8 cellular contexts compared by ENCODE assay signal in genomic region chr21:36125513-36126121, GRCh38. TPM values are rescaled to one million over a fixed set of nuclear protein-coding genes. Genes with fewer than 3 reads are reported as not detected.
DNase-seq lines count a peak whose midpoint lies in the region; ATAC-seq and TF ChIP-seq lines count a peak whose summit lies in the region.

No MANE protein-coding gene starts in this region.

- H3K4me3 ChIP-seq in sigmoid colon: no peak overlapping the region

- H3K27me3 ChIP-seq in sigmoid colon: no peaks in the 10 kb centered on the region

- no peaks in the 10 kb centered on the region for H3K36me3 ChIP-seq in sigmoid colon

- in situ Hi-C loops in KBM-7 (cut with MboI; ENCODE audit: low pct_unique_long_range_greater_than_20kb, low sequenced_read_pairs): no loop called here

- peaks cover 31% of the 10 kb centered on the region for H3K27me3 Mint-ChIP-seq in activated naive CD4-positive, alpha-beta T cell treated with anti-CD3 and anti-CD28 coated beads, Interleukin-2, amount 10 ng/mL, durations not matched to agents 7 days and 5 days

- H3K9me3 ChIP-seq in sigmoid colon: no peaks in the 10 kb centered on the region

- TF ChIP-seq POLR2A in sigmoid colon (IDR thresholded peaks at IDR 0.05): no peak

- ATAC-seq in left cardiac atrium (no peak), HG03045 (IDR thresholded peaks at IDR 0.05; ENCODE audit: unreplicated experiment) (no peak)

- no peak overlapping the region for H3K4me3 Mint-ChIP-seq in activated naive CD4-positive, alpha-beta T cell treated with anti-CD3 and anti-CD28 coated beads, Interleukin-2, amount 10 ng/mL, durations not matched to agents 7 days and 5 days

- H3K27ac Mint-ChIP-seq in activated naive CD4-positive, alpha-beta T cell treated with anti-CD3 and anti-CD28 coated beads, Interleukin-2, amount 10 ng/mL, durations not matched to agents 7 days and 5 days: peak overlapping the region; percentile 8

- peak; percentile 25 to 85 (median 82) for TF ChIP-seq CTCF in sigmoid colon (IDR thresholded peaks at IDR 0.05)

- DNase-seq in DMS79 (lab: John Stamatoyannopoulos, UW): peak; percentile 29
- DNase-seq in KBM-7: peak; percentile 67
- peak; percentile 78 for DNase-seq in RPMI8226
- DNase-seq in activated naive CD4-positive, alpha-beta T cell treated with anti-CD3 and anti-CD28 coated beads, Interleukin-2, amount 10 ng/mL, durations not matched to agents 7 days and 5 days: peak; percentile 72
- peak; percentile 50 for DNase-seq in left cardiac atrium
- no peak for DNase-seq in sigmoid colon
- no peak for DNase-seq in posterior vena cava (ENCODE audit: low spot score)

- WGBS in sigmoid colon, 2 donors: 19 to 34% methylated on average over 8 of the region's 8 CpGs

- intact Hi-C loops in left cardiac atrium (cut with DNase I) (no loop called here), sigmoid colon (cut with DNase I) (no loop called here), posterior vena cava (cut with DNase I) (no loop called here)

- no peak for TF ChIP-seq EP300 in sigmoid colon (IDR thresholded peaks at IDR 0.05)

- H3K9me3 Mint-ChIP-seq in activated naive CD4-positive, alpha-beta T cell treated with anti-CD3 and anti-CD28 coated beads, Interleukin-2, amount 10 ng/mL, durations not matched to agents 7 days and 5 days: no peaks in the 10 kb centered on the region

- peaks cover 26% of the 10 kb centered on the region for H3K4me1 Mint-ChIP-seq in activated naive CD4-positive, alpha-beta T cell treated with anti-CD3 and anti-CD28 coated beads, Interleukin-2, amount 10 ng/mL, durations not matched to agents 7 days and 5 days

- CTCF ChIA-PET in activated naive CD4-positive, alpha-beta T cell treated with anti-CD3 and anti-CD28 coated beads, Interleukin-2, amount 10 ng/mL, durations not matched to agents 7 days and 5 days (lab: Charles Lee): interaction anchor here (0.7 to 2.1 kb wide), 7 partner anchors 9 to 94 kb away, joined by 3 to 6 read pairs (median 4); no protein-coding TSS in a partner anchor

- H3K4me1 ChIP-seq in sigmoid colon: peaks cover 0 to 6% (median 5%) of the 10 kb centered on the region in 4 donors

- peaks cover 6% of the 10 kb centered on the region for H3K36me3 Mint-ChIP-seq in activated naive CD4-positive, alpha-beta T cell treated with anti-CD3 and anti-CD28 coated beads, Interleukin-2, amount 10 ng/mL, durations not matched to agents 7 days and 5 days

- peak overlapping the region in 2 of 4 donors; percentile 10 to 14 for H3K27ac ChIP-seq in sigmoid colon

RNA-seq across cellular contexts. Expression of gene CBR3, which starts 9.3 kb away (rescaled TPM):
- total RNA-seq in left cardiac atrium: 1 to 10 TPM; 4.9 to 7.5 TPM
- 10 to 100 TPM in 3 of 4 donors, 1 to 10 TPM in 1; 3.5 to 17.8 (median 15.5) TPM for total RNA-seq in sigmoid colon
- polyA plus RNA-seq in sigmoid colon: 10 to 100 TPM in 1 of 3 donors, 1 to 10 TPM in 2; 2.3 to 10.2 (median 8.9) TPM
- total RNA-seq in posterior vena cava: 10 to 100 TPM; 12.2 to 12.5 TPM

RNA-seq across cellular contexts. Expression of gene DOP1B, which starts 31.0 kb away (rescaled TPM):
- total RNA-seq in left cardiac atrium (1 to 10 TPM; 6.5 to 7.0 TPM), sigmoid colon (10 to 100 TPM in 2 of 4 donors, 1 to 10 TPM in 2; 7.4 to 14.7 (median 9.8) TPM), posterior vena cava (10 to 100 TPM; 12.4 to 17.2 TPM)
- 10 to 100 TPM; 12.5 to 20.7 (median 13.8) TPM for polyA plus RNA-seq in sigmoid colon

RNA-seq across cellular contexts. Expression of gene CBR1, which starts 55.8 kb away (rescaled TPM):
- 10 to 100 TPM; 25.3 to 34.8 TPM for total RNA-seq in left cardiac atrium
- 100 to 1,000 TPM; 102 to 264 (median 159) TPM for total RNA-seq in sigmoid colon
- 100 to 1,000 TPM; 110 to 214 (median 180) TPM for polyA plus RNA-seq in sigmoid colon
- 10 to 100 TPM; 39.1 to 44.4 TPM for total RNA-seq in posterior vena cava

Comparison
In these comparisons a context has a peak if more than half of its experiments do, and no peak if none do; other contexts are left out.
1. DNase-seq: peak in DMS79 (single experiment), KBM-7 (single experiment), RPMI8226 (single experiment), activated naive CD4-positive, alpha-beta T cell treated with anti-CD3 and anti-CD28 coated beads, Interleukin-2, amount 10 ng/mL, durations not matched to agents 7 days and 5 days (single experiment) and left cardiac atrium (single experiment); none in sigmoid colon (single experiment) and posterior vena cava (single experiment).